ENCODE assay signal across 1 cellular context in the genomic region with DNA sequence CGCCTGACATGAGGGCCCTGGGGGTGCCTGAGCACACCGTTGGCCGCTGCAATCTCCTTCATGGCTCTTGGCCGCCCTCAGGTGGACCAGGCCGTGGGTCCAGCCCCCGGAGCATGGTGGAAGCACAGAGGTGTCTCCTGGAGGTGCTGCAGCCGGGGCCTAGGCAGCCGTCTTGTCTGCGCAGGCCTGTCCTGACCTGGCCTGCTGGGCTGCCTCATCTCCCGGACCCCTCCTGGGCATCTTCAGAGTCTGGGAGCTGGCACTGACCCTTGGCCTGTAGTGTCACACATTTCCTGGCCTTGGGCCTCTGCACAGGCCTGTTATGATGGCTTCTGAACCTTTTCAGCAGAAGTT.
TF ChIP-seq lines count a peak whose summit lies in the region.

No MANE protein-coding gene starts in this region.

TF ChIP-seq in K562, 482 proteins besides CTCF, POLR2A, EP300 and RAD21:
- no peak for TF ChIP-seq GATA2 (CRISPR knock-in tag; IDR thresholded peaks at IDR 0.05)
- no peak for TF ChIP-seq POU5F1 (IDR thresholded peaks at IDR 0.05; ENCODE audit: borderline replicate concordance, low read depth, low read length, partially characterized antibody)
- no peak for TF ChIP-seq BCL6 (CRISPR knock-in tag; IDR thresholded peaks at IDR 0.05)
- no peak for TF ChIP-seq ZKSCAN8 (CRISPR knock-in tag; IDR thresholded peaks at IDR 0.05)
- TF ChIP-seq CTBP1 (IDR thresholded peaks at IDR 0.05; ENCODE audit: borderline replicate concordance) = no peak
- no peak for TF ChIP-seq RBBP5 (IDR thresholded peaks at IDR 0.05; ENCODE audit: borderline replicate concordance, insufficient read depth, low read length, poor library complexity, severe bottlenecking)
- TF ChIP-seq, protein P1, sequence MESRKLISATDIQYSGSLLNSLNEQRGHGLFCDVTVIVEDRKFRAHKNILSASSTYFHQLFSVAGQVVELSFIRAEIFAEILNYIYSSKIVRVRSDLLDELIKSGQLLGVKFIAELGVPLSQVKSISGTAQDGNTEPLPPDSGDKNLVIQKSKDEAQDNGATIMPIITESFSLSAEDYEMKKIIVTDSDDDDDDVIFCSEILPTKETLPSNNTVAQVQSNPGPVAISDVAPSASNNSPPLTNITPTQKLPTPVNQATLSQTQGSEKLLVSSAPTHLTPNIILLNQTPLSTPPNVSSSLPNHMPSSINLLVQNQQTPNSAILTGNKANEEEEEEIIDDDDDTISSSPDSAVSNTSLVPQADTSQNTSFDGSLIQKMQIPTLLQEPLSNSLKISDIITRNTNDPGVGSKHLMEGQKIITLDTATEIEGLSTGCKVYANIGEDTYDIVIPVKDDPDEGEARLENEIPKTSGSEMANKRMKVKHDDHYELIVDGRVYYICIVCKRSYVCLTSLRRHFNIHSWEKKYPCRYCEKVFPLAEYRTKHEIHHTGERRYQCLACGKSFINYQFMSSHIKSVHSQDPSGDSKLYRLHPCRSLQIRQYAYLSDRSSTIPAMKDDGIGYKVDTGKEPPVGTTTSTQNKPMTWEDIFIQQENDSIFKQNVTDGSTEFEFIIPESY (CRISPR knock-in tag; IDR thresholded peaks at IDR 0.05) = no peak
- TF ChIP-seq NONO (IDR thresholded peaks at IDR 0.05; ENCODE audit: low read depth in 2 of 2, low read length in 1 of 2) = no peak
- TF ChIP-seq ZNF41 (CRISPR knock-in tag; conservative IDR thresholded peaks at IDR 0.05) = no peak
